ENCODE assay signal across 8 cellular contexts in genomic region chr6:135014353-135014832, GRCh38. TPM values are rescaled to one million over a fixed set of nuclear protein-coding genes. Genes with fewer than 3 reads are reported as not detected.
DNase-seq lines count a peak whose midpoint lies in the region; ATAC-seq, FAIRE-seq and TF ChIP-seq lines count a peak whose summit lies in the region.

No MANE protein-coding gene starts in this region.

- POLR2A ChIA-PET in HepG2 (lab: Yijun Ruan, JAX) = no interaction called here

- no peak overlapping the region for H3K4me2 ChIP-seq in HepG2 (ENCODE audit: low read depth, low read length)

- H3K27me3 ChIP-seq in HepG2 (ENCODE audit: control insufficient read depth in 1 of 2, insufficient read depth in 2 of 2, low read length in 2 of 2) = no peaks in the 10 kb centered on the region
- no peaks in the 10 kb centered on the region for H3K27me3 ChIP-seq in transverse colon

- H3K4me1 Mint-ChIP-seq in endothelial cell (ENCODE audit: unreplicated experiment) = peaks cover 8% of the 10 kb centered on the region

- TF ChIP-seq CTCF in endothelial cell (IDR thresholded peaks at IDR 0.05; ENCODE audit: unreplicated experiment) (no peak), HepG2 (CRISPR knock-in tag; IDR thresholded peaks at IDR 0.05) (no peak), transverse colon (IDR thresholded peaks at IDR 0.05) (no peak)

- no peaks in the 10 kb centered on the region for H4K20me1 ChIP-seq in HepG2 (ENCODE audit: insufficient read depth, low read length)

- intact Hi-C loops in HepG2 (cut with micrococcal nuclease; ENCODE audit: unreplicated experiment) = no loop called here
- intact Hi-C loops in transverse colon (cut with DNase I; ENCODE audit: low total_unique reads) = no loop called here

- TF ChIP-seq POLR2A in HepG2 (IDR thresholded peaks at IDR 0.05; ENCODE audit: insufficient read depth in 1 of 2, low read depth in 2 of 2, low read length in 2 of 2) = no peak
- TF ChIP-seq POLR2A in transverse colon (IDR thresholded peaks at IDR 0.05) = no peak
- no peak for TF ChIP-seq POLR2A in H54 (IDR thresholded peaks at IDR 0.05; ENCODE audit: low read depth, low read length)

- ATAC-seq in GM18520 (IDR thresholded peaks at IDR 0.05; ENCODE audit: unreplicated experiment) (peak; percentile 86), GM21576 (IDR thresholded peaks at IDR 0.05; ENCODE audit: unreplicated experiment) (peak; percentile 93), HG03520 (IDR thresholded peaks at IDR 0.05; ENCODE audit: unreplicated experiment) (peak; percentile 86), HepG2 (no peak)

- no peak overlapping the region for H3K4me3 ChIP-seq in HepG2 (replicated peaks in 1 of 3; ENCODE audit: insufficient read depth in 1 of 3, low read depth in 2 of 3, low read length in 3 of 3)
- H3K4me3 ChIP-seq in transverse colon = no peak overlapping the region

- DNase-seq in endothelial cell (ENCODE audit: low spot score) (no peak), medulla oblongata (ENCODE audit: extremely low spot score) (no peak), HepG2 (ENCODE audit: low spot score) (no peak), transverse colon (no peak), H54 (ENCODE audit: insufficient read length, low spot score) (no peak)

- no peaks in the 10 kb centered on the region for H3K27me3 Mint-ChIP-seq in endothelial cell (ENCODE audit: unreplicated experiment)

- H3K9me3 ChIP-seq in HepG2 (ENCODE audit: low read length) (no peaks in the 10 kb centered on the region), transverse colon (no peaks in the 10 kb centered on the region)

- CTCF ChIA-PET in HepG2 (lab: Yijun Ruan, JAX; ENCODE audit: low intra/inter-chr PET ratio, low total read pairs) = no interaction called here

- 98% methylated on average over 4 of the region's 4 CpGs for WGBS in HepG2 (ENCODE audit: low lambda C conversion rate)
- WGBS in transverse colon (ENCODE audit: low coverage in 1 of 2), 2 donors = 61 to 74% methylated on average over 3 to 4 of the region's 4 CpGs

- FAIRE-seq in HepG2 (lab: Jason Lieb, UNC) = no peak
- FAIRE-seq in H54 (lab: Jason Lieb, UNC) = no peak

- H3K27ac ChIP-seq in HepG2 (ENCODE audit: extremely low read length, insufficient read depth, low read length) (no peak overlapping the region), transverse colon (peak overlapping the region in 2 of 4 donors; percentile 12 to 21)

- H3K27ac Mint-ChIP-seq in endothelial cell (ENCODE audit: unreplicated experiment) = peak overlapping the region; percentile 45

- H3K4me3 Mint-ChIP-seq in endothelial cell (ENCODE audit: unreplicated experiment) = no peak overlapping the region

- in situ Hi-C loops in HepG2 (cut with HindIII; ENCODE audit: extremely low pct_ligation_motif_present, low pct_unique_long_range_greater_than_20kb) = no loop called here
- in situ Hi-C loops in transverse colon (cut with MboI; ENCODE audit: low pct_ligation_motif_present in 1 of 4, low pct_unique_long_range_greater_than_20kb in 1 of 4, low sequenced_read_pairs in 3 of 4) = no loop called here

- no peaks in the 10 kb centered on the region for H3K36me3 Mint-ChIP-seq in endothelial cell (ENCODE audit: low read depth, unreplicated experiment)

- H3K4me1 ChIP-seq in HepG2 (ENCODE audit: insufficient read depth, low read length) (peaks cover under 1% of the 10 kb centered on the region; the same call in 1 of the 2 replicates), transverse colon (peaks cover 0 to 17% (median 3%) of the 10 kb centered on the region in 4 donors)

- H3K36me3 ChIP-seq in HepG2 (replicated peaks in 1 of 2; ENCODE audit: control insufficient read depth in 1 of 2, insufficient read depth in 2 of 2, low read length in 2 of 2) (no peaks in the 10 kb centered on the region), transverse colon (no peaks in the 10 kb centered on the region)

- H2AFZ ChIP-seq in HepG2 (ENCODE audit: low read length) = no peak overlapping the region

- H3K9me3 Mint-ChIP-seq in endothelial cell (ENCODE audit: unreplicated experiment) = no peaks in the 10 kb centered on the region

- H3K9ac ChIP-seq in HepG2 (ENCODE audit: insufficient read depth, low read depth, low read length) = no peak overlapping the region

- peaks cover 2% of the 10 kb centered on the region for H3K79me2 ChIP-seq in HepG2 (ENCODE audit: insufficient read depth, low read length)

- TF ChIP-seq EP300 in HepG2 (IDR thresholded peaks at IDR 0.05; ENCODE audit: low read depth in 2 of 2, low read length in 2 of 2) (no peak), HepG2 (CRISPR knock-in tag; IDR thresholded peaks at IDR 0.05; ENCODE audit: borderline replicate concordance) (no peak), transverse colon (IDR thresholded peaks at IDR 0.05; ENCODE audit: low read depth) (no peak)

- no peak for TF ChIP-seq RAD21 in HepG2 (CRISPR knock-in tag; IDR thresholded peaks at IDR 0.05)

- BruUV-seq in HepG2 (replicated peaks; lab: Mats Ljungman, UMichigan) = no TSS peak

TF ChIP-seq in HepG2, 621 proteins besides CTCF, POLR2A, EP300 and RAD21 (continues in another document):
- TF ChIP-seq PREB (CRISPR knock-in tag; IDR thresholded peaks at IDR 0.05) (no peak), BRD4 (CRISPR knock-in tag; IDR thresholded peaks at IDR 0.05) (no peak), U2AF1 (optimal IDR thresholded peaks at IDR 0.05; ENCODE audit: low read depth, low read length) (no peak), ZNF230 (CRISPR knock-in tag; IDR thresholded peaks at IDR 0.05) (no peak), SMAD1 (CRISPR knock-in tag; IDR thresholded peaks at IDR 0.05; ENCODE audit: borderline replicate concordance, low read depth) (no peak), ZFP36L2 (CRISPR knock-in tag; IDR thresholded peaks at IDR 0.05) (no peak), HNRNPK (IDR thresholded peaks at IDR 0.05; ENCODE audit: low read depth, low read length, poor library complexity, severe bottlenecking) (no peak), SKIL (CRISPR knock-in tag; IDR thresholded peaks at IDR 0.05; ENCODE audit: borderline replicate concordance) (no peak), ZBTB37 (CRISPR knock-in tag; IDR thresholded peaks at IDR 0.05) (no peak), ATF1 (CRISPR knock-in tag; IDR thresholded peaks at IDR 0.05) (no peak)

RNA-seq across cellular contexts. Expression of gene HBS1L, which starts 40.2 kb away (rescaled TPM):
- 93.3 TPM for total RNA-seq in endothelial cell (ENCODE audit: unreplicated experiment)
- total RNA-seq in HepG2 (2016; rRNA removed; fragmentation: Illumina TruSeq; extraction: Trizol) = 138 and 222 TPM in 2 replicates
- 36.1 and 37.3 TPM in 2 replicates for total RNA-seq in HepG2 (2016; cell fraction: cytosol; rRNA removed; fragmentation: Illumina TruSeq; extraction: Trizol; ENCODE audit: low read depth)
- total RNA-seq in HepG2 (2016; cell fraction: insoluble cytoplasmic fraction; rRNA removed; fragmentation: Illumina TruSeq; extraction: Trizol) = 138 and 235 TPM in 2 replicates
- total RNA-seq in HepG2 (2016; cell fraction: membrane; rRNA removed; fragmentation: Illumina TruSeq; extraction: Trizol) = 62.1 and 65.5 TPM in 2 replicates
- total RNA-seq in HepG2 (2016; cell fraction: nucleus; rRNA removed; fragmentation: Illumina TruSeq; extraction: Trizol) = 87.5 and 92.8 TPM in 2 replicates
- 33.6 and 44.1 TPM in 2 replicates for polyA plus RNA-seq in HepG2 (2011; rRNA removed)
- 19.1 and 28.9 TPM in 2 replicates for polyA plus RNA-seq in HepG2 (2011; cell fraction: cytosol; rRNA removed)
- polyA plus RNA-seq in HepG2 (2011; cell fraction: nucleus; rRNA removed) = 13.8 and 19.0 TPM in 2 replicates
- polyA plus RNA-seq in HepG2 (2012) = 54.5 and 55.2 TPM in 2 replicates
- 6.9 and 8.3 TPM in 2 replicates for polyA plus RNA-seq in HepG2 (2016; cell fraction: cytosol; fragmentation: Illumina TruSeq; extraction: Trizol; ENCODE audit: low read depth)
- 137 and 159 TPM in 2 replicates for polyA plus RNA-seq in HepG2 (2016; cell fraction: insoluble cytoplasmic fraction; fragmentation: Illumina TruSeq; extraction: Trizol; ENCODE audit: low read depth)
- polyA plus RNA-seq in HepG2 (2016; cell fraction: membrane; fragmentation: Illumina TruSeq; extraction: Trizol; ENCODE audit: low read depth) = 19.7 and 20.8 TPM in 2 replicates
- 54.7 and 61.1 TPM in 2 replicates for polyA plus RNA-seq in HepG2 (2016; cell fraction: nucleus; fragmentation: Illumina TruSeq; extraction: Trizol; ENCODE audit: insufficient read depth, low read depth)
- 30.9 and 38.9 TPM in 2 replicates for polyA minus RNA-seq in HepG2 (2011; rRNA and poly(A)+ RNA removed; ENCODE audit: low replicate concordance)
- 39.6 and 42.2 TPM in 2 replicates for polyA minus RNA-seq in HepG2 (2011; cell fraction: cytosol; rRNA and poly(A)+ RNA removed)
- 115 and 120 TPM in 2 replicates for polyA minus RNA-seq in HepG2 (2011; cell fraction: nucleus; rRNA and poly(A)+ RNA removed)
- total RNA-seq in transverse colon = 10 to 100 TPM; 18.9 to 33.2 (median 27.1) TPM
